Comparison of ENCODE assay signal across 27 cellular contexts in genomic region chr1:165039996-165040395, GRCh38.
"Had no signal": no experiment of that assay in that cellular context is flagged by ENCODE, and none has a peak within 500 bp of the region (broad histone marks: within the 10 kb centered on the region; RNA-seq: fewer than 3 reads in every experiment).

No MANE protein-coding gene starts in this region.

- DNase-seq: stimulated activated CD4-positive, alpha-beta T cell treated with anti-CD3 and anti-CD28 coated beads, Interleukin-2, amount 100 ng/mL, for 48 hours; stimulated activated CD4-positive, alpha-beta T cell treated with anti-CD3 and anti-CD28 coated beads, Interleukin-4, amount 100 ng/mL, for 1 hour; stimulated activated CD4-positive, alpha-beta T cell treated with anti-CD3 and anti-CD28 coated beads, Interleukin-4, amount 100 ng/mL, for 24 hours; stimulated activated CD4-positive, alpha-beta T cell treated with anti-CD3 and anti-CD28 coated beads, Interleukin-4, amount 100 ng/mL, for 4 hours; stimulated activated CD8-positive, alpha-beta memory T cell treated with anti-CD3 and anti-CD28 coated beads, Interleukin-4, amount 100 ng/mL, for 48 hours; stimulated activated naive B cell treated with anti-CD40 and anti-IgM and Interleukin-4, amounts not matched to agents 10 μg/mL and 1 μg/mL and 100 μg/mL, for 72 hours; stimulated activated naive CD4-positive, alpha-beta T cell; stimulated activated naive CD4-positive, alpha-beta T cell treated with Interleukin-2 at 50 U/mL for 16 hours; stimulated activated naive CD8-positive, alpha-beta T cell treated with anti-CD3 and anti-CD28 coated beads, Interleukin-15, amount 100 ng/mL, for 72 hours; stimulated activated naive CD8-positive, alpha-beta T cell treated with anti-CD3 and anti-CD28 coated beads, Interleukin-15, Interleukin-2, amounts not matched to agents 100 U/mL and 50 U/mL, for 24 hours; stomach; substantia nigra; testis; thyroid gland; tibial artery; transverse colon; trophoblast cell; upper lobe of right lung; uterus had no signal

- H3K27me3 ChIP-seq: stomach, suprapubic skin, testis, thyroid gland, tibial artery, tibial nerve, transverse colon, upper lobe of right lung, uterus, vagina had no signal

- H3K27ac Mint-ChIP-seq: stimulated activated effector memory CD8-positive, alpha-beta T cell treated with anti-CD3 and anti-CD28 coated beads, Interleukin-12 subunit alpha, Interleukin-12 subunit beta, amount 100 ng/mL, for 72 hours; stimulated activated memory B cell treated with anti-CD40 and anti-IgM and Interleukin-4, amounts not matched to agents 10 μg/mL and 1 μg/mL and 100 μg/mL, for 72 hours; stimulated activated naive B cell treated with anti-CD40 and anti-IgM and Interleukin-4, amounts not matched to agents 10 μg/mL and 1 μg/mL and 100 μg/mL, for 72 hours; stimulated activated naive CD8-positive, alpha-beta T cell treated with anti-CD3 and anti-CD28 coated beads, Interleukin-15, amount 100 ng/mL, for 72 hours; stimulated activated naive CD8-positive, alpha-beta T cell treated with anti-CD3 and anti-CD28 coated beads, Interleukin-15, Interleukin-2, amounts not matched to agents 100 ng/mL and 50 ng/mL, for 24 hours; type B pancreatic cell had no signal

- H3K36me3 Mint-ChIP-seq: stimulated activated effector memory CD8-positive, alpha-beta T cell treated with anti-CD3 and anti-CD28 coated beads, Interleukin-12 subunit alpha, Interleukin-12 subunit beta, amount 100 ng/mL, for 72 hours; stimulated activated memory B cell treated with anti-CD40 and anti-IgM and Interleukin-4, amounts not matched to agents 10 μg/mL and 1 μg/mL and 100 μg/mL, for 72 hours; stimulated activated naive B cell treated with anti-CD40 and anti-IgM and Interleukin-4, amounts not matched to agents 10 μg/mL and 1 μg/mL and 100 μg/mL, for 72 hours; type B pancreatic cell had no signal

- H3K9me3 Mint-ChIP-seq: stimulated activated effector memory CD8-positive, alpha-beta T cell treated with anti-CD3 and anti-CD28 coated beads, Interleukin-12 subunit alpha, Interleukin-12 subunit beta, amount 100 ng/mL, for 72 hours; stimulated activated memory B cell treated with anti-CD40 and anti-IgM and Interleukin-4, amounts not matched to agents 10 μg/mL and 1 μg/mL and 100 μg/mL, for 72 hours; stimulated activated naive B cell treated with anti-CD40 and anti-IgM and Interleukin-4, amounts not matched to agents 10 μg/mL and 1 μg/mL and 100 μg/mL, for 72 hours; type B pancreatic cell had no signal

- H3K27ac ChIP-seq: stomach, suprapubic skin, testis, thoracic aorta, thyroid gland, tibial artery, tibial nerve, transverse colon, upper lobe of right lung, uterus, vagina had no signal

- H3K9me3 ChIP-seq: stomach, suprapubic skin, testis, thoracic aorta, thyroid gland, tibial artery, tibial nerve, transverse colon, upper lobe of right lung, uterus, vagina had no signal

- H3K4me3 Mint-ChIP-seq: stimulated activated effector memory CD8-positive, alpha-beta T cell treated with anti-CD3 and anti-CD28 coated beads, Interleukin-12 subunit alpha, Interleukin-12 subunit beta, amount 100 ng/mL, for 72 hours; stimulated activated memory B cell treated with anti-CD40 and anti-IgM and Interleukin-4, amounts not matched to agents 10 μg/mL and 1 μg/mL and 100 μg/mL, for 72 hours; stimulated activated naive B cell treated with anti-CD40 and anti-IgM and Interleukin-4, amounts not matched to agents 10 μg/mL and 1 μg/mL and 100 μg/mL, for 72 hours; stimulated activated naive CD8-positive, alpha-beta T cell treated with anti-CD3 and anti-CD28 coated beads, Interleukin-15, amount 100 ng/mL, for 72 hours; stimulated activated naive CD8-positive, alpha-beta T cell treated with anti-CD3 and anti-CD28 coated beads, Interleukin-15, Interleukin-2, amounts not matched to agents 100 ng/mL and 50 ng/mL, for 24 hours; type B pancreatic cell had no signal

- H3K27me3 Mint-ChIP-seq: stimulated activated memory B cell treated with anti-CD40 and anti-IgM and Interleukin-4, amounts not matched to agents 10 μg/mL and 1 μg/mL and 100 μg/mL, for 72 hours; stimulated activated naive B cell treated with anti-CD40 and anti-IgM and Interleukin-4, amounts not matched to agents 10 μg/mL and 1 μg/mL and 100 μg/mL, for 72 hours; stimulated activated naive CD8-positive, alpha-beta T cell treated with anti-CD3 and anti-CD28 coated beads, Interleukin-15, amount 100 ng/mL, for 72 hours; stimulated activated naive CD8-positive, alpha-beta T cell treated with anti-CD3 and anti-CD28 coated beads, Interleukin-15, Interleukin-2, amounts not matched to agents 100 ng/mL and 50 ng/mL, for 24 hours; type B pancreatic cell had no signal

- H3K36me3 ChIP-seq: stomach, suprapubic skin, thoracic aorta, thyroid gland, tibial artery, tibial nerve, transverse colon, upper lobe of right lung, uterus, vagina had no signal

- H3K4me1 Mint-ChIP-seq: stimulated activated effector memory CD8-positive, alpha-beta T cell treated with anti-CD3 and anti-CD28 coated beads, Interleukin-12 subunit alpha, Interleukin-12 subunit beta, amount 100 ng/mL, for 72 hours; stimulated activated memory B cell treated with anti-CD40 and anti-IgM and Interleukin-4, amounts not matched to agents 10 μg/mL and 1 μg/mL and 100 μg/mL, for 72 hours; stimulated activated naive B cell treated with anti-CD40 and anti-IgM and Interleukin-4, amounts not matched to agents 10 μg/mL and 1 μg/mL and 100 μg/mL, for 72 hours; stimulated activated naive CD8-positive, alpha-beta T cell treated with anti-CD3 and anti-CD28 coated beads, Interleukin-15, amount 100 ng/mL, for 72 hours had no signal

- H3K4me1 ChIP-seq: stomach, suprapubic skin, testis, thyroid gland, tibial artery, tibial nerve, transverse colon, upper lobe of right lung, uterus, vagina had no signal

- ATAC-seq: stimulated activated effector memory CD8-positive, alpha-beta T cell treated with anti-CD3 and anti-CD28 coated beads, Interleukin-12 subunit alpha, Interleukin-12 subunit beta, amount 100 ng/mL, for 72 hours; stimulated activated memory B cell treated with anti-CD40 and anti-IgM and Interleukin-4, amounts not matched to agents 10 μg/mL and 1 μg/mL and 100 μg/mL, for 72 hours; stimulated activated naive B cell treated with anti-CD40 and anti-IgM and Interleukin-4, amounts not matched to agents 10 μg/mL and 1 μg/mL and 100 μg/mL, for 72 hours; stimulated activated naive CD8-positive, alpha-beta T cell treated with anti-CD3 and anti-CD28 coated beads, Interleukin-15, amount 100 ng/mL, for 72 hours; stimulated activated naive CD8-positive, alpha-beta T cell treated with anti-CD3 and anti-CD28 coated beads, Interleukin-15, Interleukin-2, amounts not matched to agents 100 U/mL and 50 U/mL, for 24 hours; upper lobe of right lung had no signal

- H3K4me3 ChIP-seq: stomach, suprapubic skin, testis, thoracic aorta, thyroid gland, tibial artery, tibial nerve, transverse colon, upper lobe of right lung, uterus, vagina had no signal
